Comparison of ENCODE assay signal across 8 cellular contexts in genomic region chr2:217756375-217757107, GRCh38.
A peak's percentile ranks its signal among the peaks of the same experiment; 100 is the strongest.
DNase-seq lines count a peak whose midpoint lies in the region; ATAC-seq and TF ChIP-seq lines count a peak whose summit lies in the region.

No MANE protein-coding gene starts in this region.

- DNase-seq in EH (ENCODE audit: low read depth): peak; percentile 56
- peak; percentile 75 for DNase-seq in HuH-7 (ENCODE audit: low spot score)
- peak; percentile 93 for DNase-seq in WTC11 (ENCODE audit: low spot score)
- peak; percentile 35 for DNase-seq in MCF 10A (ENCODE audit: unreplicated experiment)
- DNase-seq in iPS-NIHi7 (ENCODE audit: extremely low spot score): peak; percentile 97
- DNase-seq in stimulated activated CD4-positive, alpha-beta T cell treated with anti-CD3 and anti-CD28 coated beads, Interleukin-15, amount 100 ng/mL, for 24 hours: peak; percentile 86
- DNase-seq in SW480 (ENCODE audit: low spot score): no peak

- H3K36me3 Mint-ChIP-seq in WTC11: peaks cover 1% of the 10 kb centered on the region
- no peaks in the 10 kb centered on the region for H3K36me3 Mint-ChIP-seq in MCF 10A (ENCODE audit: insufficient read depth, unreplicated experiment)

- H3K27me3 Mint-ChIP-seq in WTC11 (ENCODE audit: low read depth) (peaks cover 17% of the 10 kb centered on the region), MCF 10A (ENCODE audit: insufficient read depth, unreplicated experiment) (peaks cover 12% of the 10 kb centered on the region)

- H3K4me3 Mint-ChIP-seq in WTC11: peak overlapping the region; percentile 44
- no peak overlapping the region for H3K4me3 Mint-ChIP-seq in MCF 10A (ENCODE audit: unreplicated experiment)

- peak; percentile 97 for ATAC-seq in WTC11
- ATAC-seq in HG03460 (IDR thresholded peaks at IDR 0.05; ENCODE audit: unreplicated experiment): no peak

- H3K9me3 Mint-ChIP-seq in WTC11 (peaks cover 13% of the 10 kb centered on the region), MCF 10A (ENCODE audit: unreplicated experiment) (no peaks in the 10 kb centered on the region)

- H3K27ac Mint-ChIP-seq in WTC11 (no peak overlapping the region), MCF 10A (ENCODE audit: low read depth, unreplicated experiment) (no peak overlapping the region)

- POLR2A ChIA-PET in WTC11 (lab: Charles Lee): no interaction called here
- POLR2A ChIA-PET in MCF 10A (lab: Yijun Ruan, JAX): no interaction called here

- BruUV-seq in MCF 10A (replicated peaks; lab: Mats Ljungman, UMichigan): no TSS peak

- TF ChIP-seq CTCF in WTC11 (IDR thresholded peaks at IDR 0.05) (peak; percentile 89), MCF 10A (IDR thresholded peaks at IDR 0.05; ENCODE audit: unreplicated experiment) (peak; percentile 69)

- intact Hi-C loops in MCF 10A (cut with micrococcal nuclease): no loop called here

- peaks cover 20% of the 10 kb centered on the region for H3K4me1 Mint-ChIP-seq in WTC11
- no peaks in the 10 kb centered on the region for H3K4me1 Mint-ChIP-seq in MCF 10A (ENCODE audit: insufficient read depth, unreplicated experiment)

- CTCF ChIA-PET in WTC11 (lab: Charles Lee) (interaction anchor here (0.6 to 1.5 kb wide), 35 partner anchors 9 to 1069 kb away, joined by 3 to 18 read pairs (median 4); no protein-coding TSS in a partner anchor), MCF 10A (lab: Yijun Ruan, JAX) (interaction anchor here (0.7 to 1.9 kb wide), 4 partner anchors 27 to 1074 kb away, joined by 3 to 5 read pairs (median 4); no protein-coding TSS in a partner anchor)

TF ChIP-seq in WTC11, 78 proteins besides CTCF, POLR2A, EP300 and RAD21 (continues in another document):
- TF ChIP-seq NFATC4 (CRISPR knock-in tag; IDR thresholded peaks at IDR 0.05): no peak
- TF ChIP-seq ZBTB43 (CRISPR knock-in tag; IDR thresholded peaks at IDR 0.05): peak; percentile 50; the same call in 1 of the 2 replicates
- no peak for TF ChIP-seq SOX15 (CRISPR knock-in tag; IDR thresholded peaks at IDR 0.05)
- no peak for TF ChIP-seq ZBTB21 (CRISPR knock-in tag; IDR thresholded peaks at IDR 0.05; ENCODE audit: borderline replicate concordance)
- 0 out of 2 replicates have a peak, but pooled peaks have one; percentile 26 for TF ChIP-seq FOXK1 (CRISPR knock-in tag; IDR thresholded peaks at IDR 0.05)
- no peak for TF ChIP-seq IRF1 (CRISPR knock-in tag; IDR thresholded peaks at IDR 0.05)
- TF ChIP-seq, protein P1, sequence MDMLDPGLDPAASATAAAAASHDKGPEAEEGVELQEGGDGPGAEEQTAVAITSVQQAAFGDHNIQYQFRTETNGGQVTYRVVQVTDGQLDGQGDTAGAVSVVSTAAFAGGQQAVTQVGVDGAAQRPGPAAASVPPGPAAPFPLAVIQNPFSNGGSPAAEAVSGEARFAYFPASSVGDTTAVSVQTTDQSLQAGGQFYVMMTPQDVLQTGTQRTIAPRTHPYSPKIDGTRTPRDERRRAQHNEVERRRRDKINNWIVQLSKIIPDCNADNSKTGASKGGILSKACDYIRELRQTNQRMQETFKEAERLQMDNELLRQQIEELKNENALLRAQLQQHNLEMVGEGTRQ (CRISPR knock-in tag; IDR thresholded peaks at IDR 0.05): peak; percentile 88
- TF ChIP-seq, protein P2, sequence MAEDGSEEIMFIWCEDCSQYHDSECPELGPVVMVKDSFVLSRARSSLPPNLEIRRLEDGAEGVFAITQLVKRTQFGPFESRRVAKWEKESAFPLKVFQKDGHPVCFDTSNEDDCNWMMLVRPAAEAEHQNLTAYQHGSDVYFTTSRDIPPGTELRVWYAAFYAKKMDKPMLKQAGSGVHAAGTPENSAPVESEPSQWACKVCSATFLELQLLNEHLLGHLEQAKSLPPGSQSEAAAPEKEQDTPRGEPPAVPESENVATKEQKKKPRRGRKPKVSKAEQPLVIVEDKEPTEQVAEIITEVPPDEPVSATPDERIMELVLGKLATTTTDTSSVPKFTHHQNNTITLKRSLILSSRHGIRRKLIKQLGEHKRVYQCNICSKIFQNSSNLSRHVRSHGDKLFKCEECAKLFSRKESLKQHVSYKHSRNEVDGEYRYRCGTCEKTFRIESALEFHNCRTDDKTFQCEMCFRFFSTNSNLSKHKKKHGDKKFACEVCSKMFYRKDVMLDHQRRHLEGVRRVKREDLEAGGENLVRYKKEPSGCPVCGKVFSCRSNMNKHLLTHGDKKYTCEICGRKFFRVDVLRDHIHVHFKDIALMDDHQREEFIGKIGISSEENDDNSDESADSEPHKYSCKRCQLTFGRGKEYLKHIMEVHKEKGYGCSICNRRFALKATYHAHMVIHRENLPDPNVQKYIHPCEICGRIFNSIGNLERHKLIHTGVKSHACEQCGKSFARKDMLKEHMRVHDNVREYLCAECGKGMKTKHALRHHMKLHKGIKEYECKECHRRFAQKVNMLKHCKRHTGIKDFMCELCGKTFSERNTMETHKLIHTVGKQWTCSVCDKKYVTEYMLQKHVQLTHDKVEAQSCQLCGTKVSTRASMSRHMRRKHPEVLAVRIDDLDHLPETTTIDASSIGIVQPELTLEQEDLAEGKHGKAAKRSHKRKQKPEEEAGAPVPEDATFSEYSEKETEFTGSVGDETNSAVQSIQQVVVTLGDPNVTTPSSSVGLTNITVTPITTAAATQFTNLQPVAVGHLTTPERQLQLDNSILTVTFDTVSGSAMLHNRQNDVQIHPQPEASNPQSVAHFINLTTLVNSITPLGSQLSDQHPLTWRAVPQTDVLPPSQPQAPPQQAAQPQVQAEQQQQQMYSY (CRISPR knock-in tag; IDR thresholded peaks at IDR 0.05): no peak
- TF ChIP-seq HMGA2 (CRISPR knock-in tag; IDR thresholded peaks at IDR 0.05): no peak
- no peak for TF ChIP-seq ZNF317 (CRISPR knock-in tag; IDR thresholded peaks at IDR 0.05; ENCODE audit: borderline replicate concordance, low read depth)
- peak; percentile 60; the same call in 1 of the 2 replicates for TF ChIP-seq FOXP1 (CRISPR knock-in tag; IDR thresholded peaks at IDR 0.05; ENCODE audit: borderline replicate concordance)
- TF ChIP-seq NFE2L1 (CRISPR knock-in tag; IDR thresholded peaks at IDR 0.05): no peak; the same call in 1 of the 2 replicates
- TF ChIP-seq CREM (CRISPR knock-in tag; IDR thresholded peaks at IDR 0.05): 0 out of 2 replicates have a peak, but pooled peaks have one; percentile 33
- TF ChIP-seq FOXP4 (CRISPR knock-in tag; IDR thresholded peaks at IDR 0.05): no peak
- TF ChIP-seq, protein P3, sequence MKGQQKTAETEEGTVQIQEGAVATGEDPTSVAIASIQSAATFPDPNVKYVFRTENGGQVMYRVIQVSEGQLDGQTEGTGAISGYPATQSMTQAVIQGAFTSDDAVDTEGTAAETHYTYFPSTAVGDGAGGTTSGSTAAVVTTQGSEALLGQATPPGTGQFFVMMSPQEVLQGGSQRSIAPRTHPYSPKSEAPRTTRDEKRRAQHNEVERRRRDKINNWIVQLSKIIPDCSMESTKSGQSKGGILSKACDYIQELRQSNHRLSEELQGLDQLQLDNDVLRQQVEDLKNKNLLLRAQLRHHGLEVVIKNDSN (CRISPR knock-in tag; IDR thresholded peaks at IDR 0.05): peak; percentile 88
- no peak for TF ChIP-seq PREB (CRISPR knock-in tag; IDR thresholded peaks at IDR 0.05; ENCODE audit: borderline replicate concordance)
- no peak for TF ChIP-seq ESRRA (CRISPR knock-in tag; IDR thresholded peaks at IDR 0.05; ENCODE audit: borderline replicate concordance)
- 0 out of 2 replicates have a peak, but pooled peaks have one; percentile 5 for TF ChIP-seq ZNF121 (CRISPR knock-in tag; IDR thresholded peaks at IDR 0.05)
